2 cellular contexts compared by ENCODE assay signal in the genomic region with DNA sequence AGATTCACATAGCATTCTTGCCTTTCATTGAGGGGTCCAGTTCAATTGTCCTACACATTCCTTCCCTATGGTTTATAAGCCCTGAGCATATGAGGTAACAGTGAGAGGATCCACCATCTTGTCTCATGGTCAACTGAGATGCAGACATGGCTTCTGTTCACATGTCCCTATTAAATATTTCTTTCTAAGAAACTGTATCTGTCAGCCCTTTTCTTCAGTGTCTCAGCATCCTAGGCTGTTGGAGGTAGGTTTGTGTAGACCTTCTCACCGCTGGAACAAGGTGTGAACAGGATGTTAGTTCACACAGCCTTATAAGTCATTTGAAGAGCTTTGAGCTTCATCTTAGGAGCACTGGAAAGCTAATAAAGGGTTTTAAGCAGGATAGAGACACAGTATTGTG.
TF ChIP-seq lines count a peak whose summit lies in the region.

No MANE protein-coding gene starts in this region.

TF ChIP-seq in IMR-90, 13 proteins besides CTCF, POLR2A, EP300 and RAD21:
- TF ChIP-seq CHD1 (IDR thresholded peaks at IDR 0.05; ENCODE audit: low read depth, low read length) (no peak), MAFK (IDR thresholded peaks at IDR 0.05; ENCODE audit: low read depth, low read length) (peak; percentile 78)
TF ChIP-seq in IMR-90: peak in this region for 1.

TF ChIP-seq in H1, 55 proteins besides CTCF, POLR2A, EP300 and RAD21:
- TF ChIP-seq MAFK (IDR thresholded peaks at IDR 0.05; ENCODE audit: low read depth, low read length): peak; percentile 3; the same call in 1 of the 2 replicates
- TF ChIP-seq FOSL1 (IDR thresholded peaks at IDR 0.05; ENCODE audit: insufficient read depth, low read depth, low read length): no peak
